Comparison of ENCODE assay signal across 19 cellular contexts in the genomic region with DNA sequence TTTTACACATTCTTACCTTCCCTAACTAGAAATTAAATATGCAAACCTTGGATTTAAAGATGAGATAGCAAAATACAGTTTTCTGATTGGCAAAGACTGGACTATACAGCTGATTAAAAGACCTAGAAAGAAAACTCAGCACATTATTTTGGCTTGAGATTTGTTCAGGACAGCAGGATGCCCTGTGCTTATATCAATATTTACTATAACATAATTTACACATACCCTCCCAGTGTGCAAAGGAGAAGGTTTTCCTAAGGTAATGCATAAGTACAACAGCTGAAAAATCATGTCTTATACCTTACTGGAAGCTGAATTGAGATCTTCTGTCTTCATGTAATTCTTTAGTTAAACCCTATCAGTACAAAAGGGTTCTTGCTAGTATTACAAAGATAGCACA.
DNase-seq lines count a peak whose midpoint lies in the region; ATAC-seq and TF ChIP-seq lines count a peak whose summit lies in the region.
"Had no signal": no experiment of that assay in that cellular context is flagged by ENCODE, and none has a peak within 500 bp of the region (broad histone marks: within the 10 kb centered on the region; RNA-seq: fewer than 3 reads in every experiment).

No MANE protein-coding gene starts in this region.

- H3K27ac Mint-ChIP-seq in osteocyte (ENCODE audit: unreplicated experiment): peak overlapping the region; percentile 31
- H3K27ac Mint-ChIP-seq: CD8-positive, alpha-beta T cell; HFFc6 had no signal

- no peak for ATAC-seq in GM18505 (IDR thresholded peaks at IDR 0.05; ENCODE audit: unreplicated experiment)
- ATAC-seq: CD8-positive, alpha-beta T cell; HCT116; K562 had no signal

- no peaks in the 10 kb centered on the region for H3K9me3 Mint-ChIP-seq in osteocyte (ENCODE audit: unreplicated experiment)
- H3K9me3 Mint-ChIP-seq: CD8-positive, alpha-beta T cell; HFFc6 had no signal

- peak; percentile 41 for DNase-seq in NCI-H748 (lab: John Stamatoyannopoulos, UW; ENCODE audit: unreplicated experiment)
- no peak for DNase-seq in NCI-H748 treated with DMSO at 0.1 percent for 48 hours (lab: John Stamatoyannopoulos, UW)
- no peak for DNase-seq in osteocyte (ENCODE audit: extremely low spot score, unreplicated experiment)
- no peak for DNase-seq in substantia nigra (lab: John Stamatoyannopoulos, UW)
- DNase-seq: Calu3; CD8-positive, alpha-beta T cell; DMS79; GDM1; GOT3; H7; HFFc6; IMR-90 had no signal

- no peak for TF ChIP-seq POLR2A in GM18505 (IDR thresholded peaks at IDR 0.05; ENCODE audit: borderline replicate concordance, extremely low read depth, insufficient read depth, insufficient read length)

- no peak for TF ChIP-seq CTCF in C4-2B (conservative IDR thresholded peaks at IDR 0.05)
- no peak for TF ChIP-seq CTCF in VCaP (conservative IDR thresholded peaks at IDR 0.05)
- TF ChIP-seq CTCF in osteocyte (IDR thresholded peaks at IDR 0.05): no peak

- H3K4me3 Mint-ChIP-seq in osteocyte (ENCODE audit: unreplicated experiment): no peak overlapping the region
- H3K4me3 Mint-ChIP-seq: CD8-positive, alpha-beta T cell; HFFc6 had no signal

- H3K27me3 Mint-ChIP-seq in osteocyte (ENCODE audit: unreplicated experiment): no peaks in the 10 kb centered on the region

- H3K27ac ChIP-seq in C4-2B (peak overlapping the region; percentile 37; the same call in 1 of the 2 replicates), VCaP (peak overlapping the region; percentile 64), substantia nigra (ENCODE audit: low read depth, low read length, poor library complexity, severe bottlenecking) (no peak overlapping the region)
- H3K27ac ChIP-seq: BLaER1, HL-60 had no signal

- H3K36me3 Mint-ChIP-seq in osteocyte (ENCODE audit: unreplicated experiment): peaks cover 27% of the 10 kb centered on the region
- H3K36me3 Mint-ChIP-seq: CD8-positive, alpha-beta T cell had no signal

- H3K4me1 Mint-ChIP-seq in osteocyte (ENCODE audit: unreplicated experiment): peaks cover 43% of the 10 kb centered on the region
